ENCODE assay signal across 8 cellular contexts in the genomic region with DNA sequence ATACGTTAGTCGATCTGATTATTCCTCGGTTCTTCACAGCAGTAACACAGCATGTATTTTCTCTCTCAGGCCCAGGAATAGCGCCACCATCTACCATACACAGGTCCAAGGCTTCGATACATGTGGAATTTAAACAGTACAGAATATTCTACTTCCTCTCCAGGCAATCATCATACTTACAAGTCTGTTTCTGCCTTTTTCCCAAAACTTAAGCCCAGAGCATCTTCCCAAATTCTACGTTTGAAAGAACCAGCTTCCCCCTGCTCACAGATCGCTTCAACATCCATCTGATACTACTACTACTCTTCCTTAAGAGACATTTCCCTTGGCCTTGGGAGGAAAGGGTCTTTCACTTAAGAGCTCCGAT. TPM values are rescaled to one million over a fixed set of nuclear protein-coding genes. Genes with fewer than 3 reads are reported as not detected.
A peak's percentile ranks its signal among the peaks of the same experiment; 100 is the strongest.
DNase-seq lines count a peak whose midpoint lies in the region; ATAC-seq and TF ChIP-seq lines count a peak whose summit lies in the region.

No MANE protein-coding gene starts in this region.

- no peak overlapping the region for H2BK120ac ChIP-seq in neuronal stem cell (ENCODE audit: low read depth, low read length)

- peak overlapping the region; percentile 94 for H3K18ac ChIP-seq in neuronal stem cell (ENCODE audit: low read length)

- no peak overlapping the region for H2BK5ac ChIP-seq in neuronal stem cell (ENCODE audit: low read length)

- peak overlapping the region; percentile 87 for H3K4me3 Mint-ChIP-seq in activated CD4-positive, alpha-beta T cell treated with anti-CD3 and anti-CD28 coated beads, Interleukin-2, amount 10 ng/mL, durations not matched to agents 24 days and 14 days

- H3K27ac ChIP-seq in neuronal stem cell (replicated peaks; ENCODE audit: low read length): peak overlapping the region; percentile 75

- peak overlapping the region; percentile 8 for H3K23ac ChIP-seq in neuronal stem cell (ENCODE audit: low read depth, low read length, poor library complexity)

- H3K36me3 ChIP-seq in neuronal stem cell (replicated peaks in 1 of 2; ENCODE audit: control insufficient read depth in 2 of 2, insufficient read depth in 2 of 2, low read length in 2 of 2): no peaks in the 10 kb centered on the region

- H4K91ac ChIP-seq in neuronal stem cell (ENCODE audit: low read depth, low read length, poor library complexity): no peak overlapping the region

- DNase-seq in activated CD4-positive, alpha-beta T cell treated with anti-CD3 and anti-CD28 coated beads, Interleukin-2, amount 10 ng/mL, durations not matched to agents 24 days and 14 days: no peak
- no peak for DNase-seq in activated CD4-positive, alpha-beta T cell treated with anti-CD3 and anti-CD28 coated beads for 4 hours
- DNase-seq in NCI-H1105 (lab: John Stamatoyannopoulos, UW) (peak; percentile 12), foreskin fibroblast (peak; percentile 32 to 70), neuronal stem cell (ENCODE audit: low spot score) (peak; percentile 17)

- TF ChIP-seq CTCF in WI38 (IDR thresholded peaks at IDR 0.05; ENCODE audit: low read depth, low read length): peak; percentile 21; the same call in 1 of the 2 replicates
- TF ChIP-seq CTCF in foreskin fibroblast (IDR thresholded peaks at IDR 0.05; ENCODE audit: low read depth, low read length): peak; percentile 38

- H4K8ac ChIP-seq in neuronal stem cell (ENCODE audit: low read depth, low read length): no peak overlapping the region

- peak overlapping the region; percentile 86 for H3K4me2 ChIP-seq in neuronal stem cell (ENCODE audit: insufficient read depth, low read length, poor library complexity, severe bottlenecking)

- H2AK5ac ChIP-seq in neuronal stem cell (ENCODE audit: low read depth, low read length): no peak overlapping the region

- H3K4me1 Mint-ChIP-seq in activated CD4-positive, alpha-beta T cell treated with anti-CD3 and anti-CD28 coated beads, Interleukin-2, amount 10 ng/mL, durations not matched to agents 24 days and 14 days: peaks cover 29% of the 10 kb centered on the region

- H3K9me3 ChIP-seq in neuronal stem cell (replicated peaks in 1 of 2; ENCODE audit: control insufficient read depth in 2 of 2, insufficient read depth in 1 of 2, low read depth in 1 of 2, low read length in 2 of 2): no peaks in the 10 kb centered on the region

- H3K4me3 ChIP-seq in WI38 (ENCODE audit: low read depth, low read length): peak overlapping the region; percentile 74
- peak overlapping the region; percentile 73 to 89 for H3K4me3 ChIP-seq in foreskin fibroblast (ENCODE audit: low read depth in 1 of 2, low read length in 2 of 2)
- peak overlapping the region; percentile 64 to 90 for H3K4me3 ChIP-seq in neuronal stem cell (ENCODE audit: low read length in 2 of 2)

- peak overlapping the region; percentile 95 for H3K9ac ChIP-seq in neuronal stem cell (ENCODE audit: low read depth, low read length, poor library complexity)

- H2BK15ac ChIP-seq in neuronal stem cell (ENCODE audit: low read length): no peak overlapping the region

- H2AFZ ChIP-seq in neuronal stem cell (ENCODE audit: low read length): peak overlapping the region; percentile 94

- H3K36me3 Mint-ChIP-seq in activated CD4-positive, alpha-beta T cell treated with anti-CD3 and anti-CD28 coated beads, Interleukin-2, amount 10 ng/mL, durations not matched to agents 24 days and 14 days (ENCODE audit: low read depth): peaks cover 5% of the 10 kb centered on the region

- ATAC-seq in HG02571 (IDR thresholded peaks at IDR 0.05; ENCODE audit: unreplicated experiment) (no peak), HG02981 (IDR thresholded peaks at IDR 0.05; ENCODE audit: unreplicated experiment) (no peak)

- H3K4ac ChIP-seq in neuronal stem cell (ENCODE audit: low read length): no peak overlapping the region

- no peak overlapping the region for H2BK12ac ChIP-seq in neuronal stem cell (ENCODE audit: low read length)

- intact Hi-C loops in activated CD4-positive, alpha-beta T cell treated with anti-CD3 and anti-CD28 coated beads, Interleukin-2, amount 10 ng/mL, durations not matched to agents 24 days and 14 days (cut with micrococcal nuclease): loop anchor here (1.0 to 10.0 kb wide), 12 partner anchors 21 to 1457 kb away; a partner anchor contains a TSS

- H3K79me1 ChIP-seq in neuronal stem cell (ENCODE audit: low read depth, low read length): peaks cover 5% of the 10 kb centered on the region

- H3K27me3 ChIP-seq in neuronal stem cell (ENCODE audit: control insufficient read depth in 3 of 3, insufficient read depth in 3 of 3, low read depth in 1 of 3, low read length in 3 of 3): no peaks in the 10 kb centered on the region

- H3K27me3 Mint-ChIP-seq in activated CD4-positive, alpha-beta T cell treated with anti-CD3 and anti-CD28 coated beads, Interleukin-2, amount 10 ng/mL, durations not matched to agents 24 days and 14 days: peaks cover 24% of the 10 kb centered on the region

- peaks cover 5 to 7% of the 10 kb centered on the region in 2 donors for H3K4me1 ChIP-seq in neuronal stem cell (ENCODE audit: control insufficient read depth in 2 of 2, insufficient read depth in 1 of 2, low read depth in 1 of 2, low read length in 2 of 2)

- no CpG with 5 or more reads among the region's 8 CpGs for WGBS in neuronal stem cell (ENCODE audit: extremely low coverage in 2 of 2, insufficient read length in 2 of 2, insufficient replicate concordance in 1 of 2), 2 donors

- H3K27ac Mint-ChIP-seq in activated CD4-positive, alpha-beta T cell treated with anti-CD3 and anti-CD28 coated beads, Interleukin-2, amount 10 ng/mL, durations not matched to agents 24 days and 14 days: peak overlapping the region; percentile 77

- H3K14ac ChIP-seq in neuronal stem cell (ENCODE audit: low read length): no peak overlapping the region

- H3K9me3 Mint-ChIP-seq in activated CD4-positive, alpha-beta T cell treated with anti-CD3 and anti-CD28 coated beads, Interleukin-2, amount 10 ng/mL, durations not matched to agents 24 days and 14 days: no peaks in the 10 kb centered on the region

RNA-seq across cellular contexts. Expression of a gene that starts 0.6 kb away (rescaled TPM):
- 4.7 and 6.2 TPM in 2 replicates for total RNA-seq in activated CD4-positive, alpha-beta T cell treated with anti-CD3 and anti-CD28 coated beads, Interleukin-2, amount 10 ng/mL, durations not matched to agents 24 days and 14 days
- polyA plus RNA-seq in neuronal stem cell (2013, experiment 1 of 2): 16.8 TPM
- 17.6 TPM for polyA plus RNA-seq in neuronal stem cell (2013, experiment 2 of 2)

RNA-seq across cellular contexts. Expression of a gene that starts 1.0 kb away (rescaled TPM):
- 0.07 and 0.24 TPM in 2 replicates for total RNA-seq in activated CD4-positive, alpha-beta T cell treated with anti-CD3 and anti-CD28 coated beads, Interleukin-2, amount 10 ng/mL, durations not matched to agents 24 days and 14 days
- polyA plus RNA-seq in neuronal stem cell (2013, experiment 1 of 2): 4.9 TPM
- 4.9 TPM for polyA plus RNA-seq in neuronal stem cell (2013, experiment 2 of 2)

Comparison
In these comparisons a context has a peak if more than half of its experiments do, and no peak if none do; other contexts are left out.
1. DNase-seq: peak in NCI-H1105 (single experiment), foreskin fibroblast (2 of 2) and neuronal stem cell (single experiment); none in activated CD4-positive, alpha-beta T cell treated with anti-CD3 and anti-CD28 coated beads, Interleukin-2, amount 10 ng/mL, durations not matched to agents 24 days and 14 days (single experiment) and activated CD4-positive, alpha-beta T cell treated with anti-CD3 and anti-CD28 coated beads for 4 hours (0 of 2).
2. Peak in every context shown above with its lines, with median percentiles within 50 percentile points of each other: H3K4me3 ChIP-seq.